Comparison of ENCODE assay signal across 8 cellular contexts in genomic region chr11:61891331-61892084, GRCh38. TPM values are rescaled to one million over a fixed set of nuclear protein-coding genes. Genes with fewer than 3 reads are reported as not detected.
DNase-seq lines count a peak whose midpoint lies in the region; ATAC-seq and TF ChIP-seq lines count a peak whose summit lies in the region.

A gene with protein sequence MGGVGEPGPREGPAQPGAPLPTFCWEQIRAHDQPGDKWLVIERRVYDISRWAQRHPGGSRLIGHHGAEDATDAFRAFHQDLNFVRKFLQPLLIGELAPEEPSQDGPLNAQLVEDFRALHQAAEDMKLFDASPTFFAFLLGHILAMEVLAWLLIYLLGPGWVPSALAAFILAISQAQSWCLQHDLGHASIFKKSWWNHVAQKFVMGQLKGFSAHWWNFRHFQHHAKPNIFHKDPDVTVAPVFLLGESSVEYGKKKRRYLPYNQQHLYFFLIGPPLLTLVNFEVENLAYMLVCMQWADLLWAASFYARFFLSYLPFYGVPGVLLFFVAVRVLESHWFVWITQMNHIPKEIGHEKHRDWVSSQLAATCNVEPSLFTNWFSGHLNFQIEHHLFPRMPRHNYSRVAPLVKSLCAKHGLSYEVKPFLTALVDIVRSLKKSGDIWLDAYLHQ (minus strand): TSS chr11:61891545. CDS start chr11:61891381, 164 bp downstream.

- TF ChIP-seq CTCF in BE2C (IDR thresholded peaks at IDR 0.05; ENCODE audit: low read depth, low read length) (no peak), mucosa of descending colon (IDR thresholded peaks at IDR 0.05) (no peak)

- DNase-seq in BE2C (peak; percentile 84), HK-2 (ENCODE audit: unreplicated experiment) (peak; percentile 68), OCI-M1 (lab: John Stamatoyannopoulos, UW) (peak; percentile 70), mucosa of descending colon (peak; percentile 86 to 92 (median 91))
- peak; percentile 59 to 67 for DNase-seq in activated T-cell treated with anti-CD3 and anti-CD28 coated beads, Interleukin-2, amount 50 U/mL, for 48 hours
- peak; percentile 25 to 73 (median 50) for DNase-seq in stimulated activated naive CD4-positive, alpha-beta T cell (lab: John Stamatoyannopoulos, UW)

- 0% methylated on average over 48 to 96 of the region's 96 CpGs for WGBS in esophagus, 2 donors

- H3K36me3 ChIP-seq in BE2C (no peaks in the 10 kb centered on the region), esophagus (ENCODE audit: control insufficient read depth in 2 of 2, insufficient read depth in 2 of 2, low read length in 1 of 2) (no peaks in the 10 kb centered on the region), mucosa of descending colon (ENCODE audit: low read depth) (no peaks in the 10 kb centered on the region)

- H3K9me3 ChIP-seq in BE2C (no peaks in the 10 kb centered on the region), esophagus (ENCODE audit: control insufficient read depth in 2 of 2, insufficient read depth in 1 of 2, low read depth in 1 of 2, low read length in 1 of 2) (peaks cover 0 to 5% of the 10 kb centered on the region in 2 donors), mucosa of descending colon (no peaks in the 10 kb centered on the region)

- intact Hi-C loops in mucosa of descending colon (cut with DNase I, micrococcal nuclease) = loop anchor here in 1 of 2 donors (10.0 kb wide), 1 partner anchor 53 kb away; no protein-coding TSS in a partner anchor

- H3K27me3 ChIP-seq in BE2C (no peaks in the 10 kb centered on the region), esophagus (ENCODE audit: control insufficient read depth in 1 of 2, insufficient read depth in 2 of 2, low read length in 2 of 2) (no peaks in the 10 kb centered on the region)

- peak within 1 kb of the TSS; percentile 78 to 83 for H3K27ac ChIP-seq in esophagus (ENCODE audit: low read depth in 2 of 2, low read length in 1 of 2)

- peak within 1 kb of the TSS; percentile 55 for H3K4me3 ChIP-seq in BE2C (ENCODE audit: low read depth, low read length)
- H3K4me3 ChIP-seq in esophagus (ENCODE audit: low read depth in 1 of 2, low read length in 2 of 2) = peak within 1 kb of the TSS; percentile 72 to 74
- H3K4me3 ChIP-seq in mucosa of descending colon = peak within 1 kb of the TSS; percentile 31

- peaks cover 6% of the 10 kb centered on the region; the same call in 1 of the 2 replicates for H3K4me1 ChIP-seq in BE2C
- peaks cover 4 to 14% of the 10 kb centered on the region in 2 donors for H3K4me1 ChIP-seq in esophagus (ENCODE audit: control insufficient read depth in 2 of 2, insufficient read depth in 2 of 2, low read length in 1 of 2)
- H3K4me1 ChIP-seq in mucosa of descending colon (ENCODE audit: low read depth) = peaks cover 14% of the 10 kb centered on the region

- peak; percentile 66 for ATAC-seq in GM19324 (IDR thresholded peaks at IDR 0.05; ENCODE audit: low FRiP score, unreplicated experiment)
- ATAC-seq in mucosa of descending colon = peak; percentile 95

RNA-seq across cellular contexts. Expression of the gene that starts here (rescaled TPM):
- 21.4 TPM for polyA plus RNA-seq in BE2C (2012; ENCODE audit: insufficient read depth, insufficient read length, low read depth)
- polyA plus RNA-seq in esophagus = 1 to 10 TPM; 7.2 to 9.8 TPM
- total RNA-seq in mucosa of descending colon = 10 to 100 TPM in 2 of 3 donors, 1 to 10 TPM in 1; 8.4 to 21.0 (median 11.5) TPM

Comparison
In these comparisons a context has a peak if more than half of its experiments do, and no peak if none do; other contexts are left out.
1. Peak in every context shown above with its lines: DNase-seq, ATAC-seq, H3K4me3 ChIP-seq and H3K27ac ChIP-seq.